ENCODE assay signal across 11 cellular contexts in the genomic region with DNA sequence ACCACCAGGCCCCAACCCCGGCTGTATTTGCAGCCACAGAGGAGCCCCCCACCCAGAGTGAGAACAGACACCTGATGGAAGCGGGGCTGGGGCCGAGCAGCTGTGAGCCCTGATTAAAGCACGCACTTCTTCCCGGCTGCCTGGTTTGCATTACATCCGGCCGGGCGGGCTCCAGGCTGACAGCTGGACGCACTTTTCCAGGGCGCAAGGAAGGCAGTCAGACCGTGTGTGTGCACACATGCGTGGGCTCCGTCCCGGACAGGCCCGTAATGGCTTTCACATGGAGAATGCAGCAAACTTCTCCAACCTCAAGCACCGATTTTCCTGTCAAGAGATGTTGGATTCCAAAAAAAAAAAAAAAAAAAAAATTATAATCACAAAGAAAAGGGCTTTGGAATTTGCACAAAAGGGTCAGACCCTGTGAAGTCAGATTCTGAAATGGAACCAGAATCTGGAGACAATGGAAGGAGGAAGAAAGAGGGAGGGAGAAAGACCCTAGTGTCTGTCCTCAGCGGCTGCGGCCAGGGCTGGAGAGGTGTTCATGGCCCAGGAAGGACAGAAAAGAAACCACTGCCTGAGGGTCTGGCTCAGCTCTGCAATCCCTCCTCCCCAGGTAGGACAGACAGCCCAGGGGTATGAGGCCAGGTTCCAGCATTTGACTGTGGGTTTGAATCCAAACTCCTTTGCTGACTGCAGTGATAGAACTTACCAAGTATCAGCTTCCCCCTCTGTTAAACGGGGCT.
DNase-seq lines count a peak whose midpoint lies in the region; ATAC-seq and TF ChIP-seq lines count a peak whose summit lies in the region.
"Had no signal": no experiment of that assay in that cellular context is flagged by ENCODE, and none has a peak within 500 bp of the region (broad histone marks: within the 10 kb centered on the region; RNA-seq: fewer than 3 reads in every experiment).

No MANE protein-coding gene starts in this region.

- peaks cover 79% of the 10 kb centered on the region for H3K4me1 Mint-ChIP-seq in nephron progenitor cell
- H3K4me1 Mint-ChIP-seq: CD4-positive, CD25-positive, alpha-beta regulatory T cell had no signal

- H3K4me3 Mint-ChIP-seq in nephron progenitor cell = no peak overlapping the region
- H3K4me3 Mint-ChIP-seq: activated CD4-positive, alpha-beta memory T cell treated with anti-CD3 and anti-CD28 coated beads for 36 hours; CD4-positive, CD25-positive, alpha-beta regulatory T cell had no signal

- peaks cover 21% of the 10 kb centered on the region for H3K9me3 Mint-ChIP-seq in nephron progenitor cell

- TF ChIP-seq CTCF in RWPE1 (conservative IDR thresholded peaks at IDR 0.05; ENCODE audit: low read depth) (no peak), nephron progenitor cell (IDR thresholded peaks at IDR 0.05) (no peak)

- no peak overlapping the region for H3K27ac Mint-ChIP-seq in nephron progenitor cell
- H3K27ac Mint-ChIP-seq: activated CD4-positive, alpha-beta memory T cell treated with anti-CD3 and anti-CD28 coated beads for 36 hours; CD4-positive, CD25-positive, alpha-beta regulatory T cell had no signal

- POLR2A ChIA-PET in RWPE1 (lab: Yijun Ruan, JAX; ENCODE audit: low non-redundant PET) = no interaction called here

- peaks cover 13% of the 10 kb centered on the region for H3K27me3 Mint-ChIP-seq in nephron progenitor cell (ENCODE audit: low read depth, poor library complexity)
- H3K27me3 Mint-ChIP-seq: CD4-positive, CD25-positive, alpha-beta regulatory T cell had no signal

- CTCF ChIA-PET in RWPE1 (lab: Yijun Ruan, JAX) = interaction anchor here (0.5 kb wide), 1 partner anchor 147 kb away, joined by 4 read pairs; no protein-coding TSS in a partner anchor

- DNase-seq in DMS153 (lab: John Stamatoyannopoulos, UW) (peak; percentile 30), RWPE1 (ENCODE audit: low spot score) (no peak), fibroblast of peridontal ligament (ENCODE audit: extremely low read depth) (peak; percentile 65), nephron progenitor cell (peak; percentile 59), mesenteric fat pad (ENCODE audit: low spot score) (no peak), cortex of kidney (lab: John Stamatoyannopoulos, UW) (no peak)
- no peak for DNase-seq in stimulated activated naive CD4-positive, alpha-beta T cell treated with Interleukin-2 at 50 U/mL for 16 hours (lab: John Stamatoyannopoulos, UW)
- DNase-seq: activated CD4-positive, alpha-beta memory T cell treated with anti-CD3 and anti-CD28 coated beads for 36 hours; CD4-positive, CD25-positive, alpha-beta regulatory T cell; NCI-H1694 had no signal

- H3K36me3 Mint-ChIP-seq in nephron progenitor cell (ENCODE audit: low read depth) = peaks cover 8% of the 10 kb centered on the region
- H3K36me3 Mint-ChIP-seq: activated CD4-positive, alpha-beta memory T cell treated with anti-CD3 and anti-CD28 coated beads for 36 hours; CD4-positive, CD25-positive, alpha-beta regulatory T cell had no signal

- H3K27ac ChIP-seq in RWPE1 = peak overlapping the region; percentile 28

- ATAC-seq in GM19452 (IDR thresholded peaks at IDR 0.05; ENCODE audit: unreplicated experiment) = no peak

Comparison
In these comparisons a context has a peak if more than half of its experiments do, and no peak if none do; other contexts are left out.
1. DNase-seq: peak in DMS153 (single experiment), fibroblast of peridontal ligament (single experiment) and nephron progenitor cell (single experiment); none in RWPE1 (single experiment), mesenteric fat pad (single experiment), cortex of kidney (single experiment) and stimulated activated naive CD4-positive, alpha-beta T cell treated with Interleukin-2 at 50 U/mL for 16 hours (single experiment).